In genomic region chr9:110731437-110732028, GRCh38 we compare ENCODE assay signal across 25 cellular contexts.
DNase-seq lines count a peak whose midpoint lies in the region; ATAC-seq, FAIRE-seq and TF ChIP-seq lines count a peak whose summit lies in the region.
"Had no signal": no experiment of that assay in that cellular context is flagged by ENCODE, and none has a peak within 500 bp of the region (broad histone marks: within the 10 kb centered on the region; RNA-seq: fewer than 3 reads in every experiment).

No MANE protein-coding gene starts in this region.

- no peaks in the 10 kb centered on the region for H3F3A ChIP-seq in MM.1S (ENCODE audit: insufficient read depth, low read length)

- no peak for TF ChIP-seq RAD21 in HCT116 (IDR thresholded peaks at IDR 0.05; ENCODE audit: low read depth)

- no peak for TF ChIP-seq EP300 in tibial nerve (IDR thresholded peaks at IDR 0.05)

- H3K27me3 Mint-ChIP-seq in WTC11 (ENCODE audit: low read depth), result no peaks in the 10 kb centered on the region; the same call in 1 of the 2 replicates
- H3K27me3 Mint-ChIP-seq in activated CD4-positive, alpha-beta T cell treated with anti-CD3 and anti-CD28 coated beads for 36 hours, result no peaks in the 10 kb centered on the region
- H3K27me3 Mint-ChIP-seq: CD4-positive, alpha-beta memory T cell; T-cell had no signal

- no peak overlapping the region for H3K4me3 Mint-ChIP-seq in WTC11
- no peak overlapping the region for H3K4me3 Mint-ChIP-seq in activated CD4-positive, alpha-beta T cell treated with anti-CD3 and anti-CD28 coated beads for 36 hours
- H3K4me3 Mint-ChIP-seq: CD4-positive, alpha-beta memory T cell; T-cell had no signal

- H3K4me2 ChIP-seq in HCT116 (ENCODE audit: low read length) (no peak overlapping the region), MM.1S (ENCODE audit: low read depth, low read length) (no peak overlapping the region)

- intact Hi-C loops in HCT116 (cut with micrococcal nuclease), result no loop called here
- intact Hi-C loops in activated CD4-positive, alpha-beta T cell treated with anti-CD3 and anti-CD28 coated beads for 36 hours (cut with DNase I, micrococcal nuclease), result no loop called here

- no peaks in the 10 kb centered on the region for H3K9me3 ChIP-seq in HCT116 (ENCODE audit: control insufficient read depth in 1 of 2, insufficient read depth in 1 of 2, low read depth in 1 of 2, low read length in 2 of 2)
- H3K9me3 ChIP-seq in MM.1S (replicated peaks; ENCODE audit: insufficient read depth, low read length), result no peaks in the 10 kb centered on the region
- peaks cover 0 to 2% (median 0%) of the 10 kb centered on the region in 4 donors for H3K9me3 ChIP-seq in tibial nerve
- H3K9me3 ChIP-seq: Caco-2, HAP-1 had no signal

- H3K27me3 ChIP-seq in HCT116 (ENCODE audit: insufficient read depth, low read length), result no peaks in the 10 kb centered on the region
- no peaks in the 10 kb centered on the region for H3K27me3 ChIP-seq in MM.1S (replicated peaks; ENCODE audit: insufficient read depth, low read length)
- no peaks in the 10 kb centered on the region for H3K27me3 ChIP-seq in tibial nerve
- H3K27me3 ChIP-seq: BLaER1 treated with 17β-estradiol and CSF1 and Interleukin-3, amounts not matched to agents 10 nM and 100 nM had no signal

- H3K27ac Mint-ChIP-seq in WTC11, result no peak overlapping the region
- H3K27ac Mint-ChIP-seq in activated CD4-positive, alpha-beta T cell treated with anti-CD3 and anti-CD28 coated beads for 36 hours, result no peak overlapping the region
- H3K27ac Mint-ChIP-seq: CD4-positive, alpha-beta memory T cell; T-cell had no signal

- CTCF ChIA-PET in HCT116 (lab: Charles Lee), result no interaction called here
- CTCF ChIA-PET in WTC11 (lab: Charles Lee), result no interaction called here
- CTCF ChIA-PET in activated CD4-positive, alpha-beta T cell treated with anti-CD3 and anti-CD28 coated beads for 36 hours (lab: Charles Lee), result no interaction called here

- H2AFZ ChIP-seq in HCT116 (ENCODE audit: low read depth, low read length, poor library complexity, severe bottlenecking), result no peak overlapping the region
- no peak overlapping the region for H2AFZ ChIP-seq in MM.1S (ENCODE audit: low read length)

- H3K4me3 ChIP-seq in AG10803 (ENCODE audit: low read length) (no peak overlapping the region), HCT116 (replicated peaks in 1 of 2; ENCODE audit: low read depth in 1 of 2, low read length in 2 of 2) (no peak overlapping the region), MM.1S (ENCODE audit: low read length) (no peak overlapping the region), tibial nerve (no peak overlapping the region)
- H3K4me3 ChIP-seq: BLaER1 treated with 17β-estradiol and CSF1 and Interleukin-3, amounts not matched to agents 10 nM and 100 nM; HAP-1 had no signal

- 81 to 82% methylated on average over 2 of the region's 2 CpGs for WGBS in tibial nerve, 2 donors

- no peak overlapping the region for H3K27ac ChIP-seq in HCT116 (ENCODE audit: low read depth, low read length)
- no peak overlapping the region for H3K27ac ChIP-seq in MM.1S (ENCODE audit: low read length)
- no peak overlapping the region for H3K27ac ChIP-seq in tibial nerve
- H3K27ac ChIP-seq: BLaER1 treated with 17β-estradiol and CSF1 and Interleukin-3, amounts not matched to agents 10 nM and 100 nM had no signal

- no peak for FAIRE-seq in D721Med (lab: Jason Lieb, UNC)
- FAIRE-seq: GM19239 had no signal

- H3K36me3 ChIP-seq in HCT116 (ENCODE audit: control insufficient read depth in 1 of 2, insufficient read depth in 2 of 2, low read length in 2 of 2) (no peaks in the 10 kb centered on the region), MM.1S (replicated peaks; ENCODE audit: insufficient read depth, low read length) (no peaks in the 10 kb centered on the region), tibial nerve (no peaks in the 10 kb centered on the region)
- H3K36me3 ChIP-seq: BLaER1 treated with 17β-estradiol and CSF1 and Interleukin-3, amounts not matched to agents 10 nM and 100 nM; HAP-1 had no signal

- H3K9ac ChIP-seq in HCT116 (ENCODE audit: low read length) (no peak overlapping the region), MM.1S (ENCODE audit: low read length) (no peak overlapping the region)
- H3K9ac ChIP-seq: BLaER1 treated with 17β-estradiol and CSF1 and Interleukin-3, amounts not matched to agents 10 nM and 100 nM had no signal

- peaks cover 26% of the 10 kb centered on the region for H3K4me1 Mint-ChIP-seq in WTC11
- no peaks in the 10 kb centered on the region for H3K4me1 Mint-ChIP-seq in activated CD4-positive, alpha-beta T cell treated with anti-CD3 and anti-CD28 coated beads for 36 hours
- H3K4me1 Mint-ChIP-seq: CD4-positive, alpha-beta memory T cell; T-cell had no signal

- no peaks in the 10 kb centered on the region for H3K4me1 ChIP-seq in HCT116 (ENCODE audit: control insufficient read depth in 1 of 2, insufficient read depth in 2 of 2, low read length in 2 of 2)
- no peaks in the 10 kb centered on the region for H3K4me1 ChIP-seq in MM.1S (ENCODE audit: low read length)
- H3K4me1 ChIP-seq in tibial nerve, result peaks cover 0 to 5% (median 0%) of the 10 kb centered on the region in 4 donors
- H3K4me1 ChIP-seq: Caco-2, HAP-1 had no signal

- peaks cover 16% of the 10 kb centered on the region for H3K9me3 Mint-ChIP-seq in WTC11
- peaks cover 2% of the 10 kb centered on the region for H3K9me3 Mint-ChIP-seq in activated CD4-positive, alpha-beta T cell treated with anti-CD3 and anti-CD28 coated beads for 36 hours (ENCODE audit: low read depth)

- H3K36me3 Mint-ChIP-seq in WTC11, result no peaks in the 10 kb centered on the region
- H3K36me3 Mint-ChIP-seq in activated CD4-positive, alpha-beta T cell treated with anti-CD3 and anti-CD28 coated beads for 36 hours (ENCODE audit: low read depth), result no peaks in the 10 kb centered on the region
- H3K36me3 Mint-ChIP-seq: CD4-positive, alpha-beta memory T cell; T-cell had no signal

- TF ChIP-seq POLR2A in HCT116 (IDR thresholded peaks at IDR 0.05; ENCODE audit: borderline replicate concordance, extremely low read depth, insufficient read depth, insufficient read length) (no peak), tibial nerve (IDR thresholded peaks at IDR 0.05) (no peak)

- BruUV-seq in HCT116 (replicated peaks; lab: Mats Ljungman, UMichigan), result no TSS peak

- peak; percentile 17 for DNase-seq in AG10803 (ENCODE audit: low read depth)
- DNase-seq in HCT116 (ENCODE audit: low read depth, low spot score), result no peak
- DNase-seq in WTC11 (ENCODE audit: low spot score), result no peak
- peak; percentile 38 for DNase-seq in fibroblast of gingiva (ENCODE audit: low read depth)
- no peak for DNase-seq in activated CD4-positive, alpha-beta T cell treated with anti-CD3 and anti-CD28 coated beads for 36 hours
- no peak for DNase-seq in MM.1S
- no peak for DNase-seq in tibial nerve (ENCODE audit: low spot score in 2 of 2)
- DNase-seq in D721Med (ENCODE audit: insufficient read length, low spot score), result no peak
- DNase-seq: AML-193; Caco-2; CD4-positive, alpha-beta memory T cell; DMS 273 treated with DMSO at 0.1 percent for 48 hours; DND-41; Karpas-422; NCI-H1092 treated with DMSO at 0.1 percent for 48 hours; NCI-H1436; NCI-H187; NCI-H2171 treated with DMSO at 0.1 percent for 48 hours; NCI-H774; RPMI8226; SHP77; T-cell had no signal

- ATAC-seq in HCT116 (peak; percentile 54; the same call in 1 of the 2 replicates), WTC11 (peak; percentile 43; the same call in 1 of the 2 replicates)
- no peak for ATAC-seq in activated CD4-positive, alpha-beta T cell treated with anti-CD3 and anti-CD28 coated beads for 36 hours
- ATAC-seq: T-cell had no signal

- RAD21 ChIA-PET in HCT116 (lab: Charles Lee; ENCODE audit: low non-redundant PET in 1 of 2, low total read pairs in 2 of 2, uncharacterized antibody in 2 of 2, unreplicated experiment in 2 of 2), result interaction anchor here in 1 of 2 experiments (0.6 kb wide), 1 partner anchor 547 kb away, joined by 3 read pairs; no protein-coding TSS in a partner anchor

- no peak; the same call in 1 of the 2 replicates for TF ChIP-seq CTCF in AG10803 (conservative IDR thresholded peaks at IDR 0.05; ENCODE audit: low read length)
- TF ChIP-seq CTCF in HCT116 (IDR thresholded peaks at IDR 0.05 in 2 of 3, conservative IDR thresholded peaks at IDR 0.05 in 1 of 3; ENCODE audit: borderline replicate concordance in 1 of 3, insufficient read depth in 1 of 3, low read depth in 2 of 3, low read length in 2 of 3), result no peak
- TF ChIP-seq CTCF in WTC11 (IDR thresholded peaks at IDR 0.05), result no peak
- TF ChIP-seq CTCF in MM.1S (IDR thresholded peaks at IDR 0.05; ENCODE audit: low read length), result no peak
- TF ChIP-seq CTCF in tibial nerve (IDR thresholded peaks at IDR 0.05), result no peak
- TF ChIP-seq CTCF in D721Med (IDR thresholded peaks at IDR 0.05; ENCODE audit: insufficient read depth, missing control alignments), result no peak

- POLR2A ChIA-PET in HCT116 (lab: Charles Lee) (no interaction called here), WTC11 (lab: Charles Lee) (no interaction called here)
- POLR2A ChIA-PET in activated CD4-positive, alpha-beta T cell treated with anti-CD3 and anti-CD28 coated beads for 36 hours (lab: Charles Lee), result no interaction called here

- H4K20me1 ChIP-seq in HCT116 (ENCODE audit: insufficient read depth), result no peaks in the 10 kb centered on the region
- H4K20me1 ChIP-seq in MM.1S (ENCODE audit: insufficient read depth, low read length), result no peaks in the 10 kb centered on the region
- H4K20me1 ChIP-seq: BLaER1 treated with 17β-estradiol and CSF1 and Interleukin-3, amounts not matched to agents 10 nM and 100 nM had no signal

- H3K9me2 ChIP-seq in HCT116 (ENCODE audit: insufficient read depth) (no peaks in the 10 kb centered on the region), MM.1S (replicated peaks; ENCODE audit: insufficient read depth, low read length) (no peaks in the 10 kb centered on the region)

- H3K79me2 ChIP-seq in HCT116 (ENCODE audit: insufficient read depth, low read length) (no peaks in the 10 kb centered on the region), MM.1S (ENCODE audit: low read length) (no peaks in the 10 kb centered on the region)

TF ChIP-seq in HCT116, 20 proteins besides CTCF, POLR2A, EP300 and RAD21 (continues in another document):
- TF ChIP-seq SP1 (IDR thresholded peaks at IDR 0.05; ENCODE audit: low read depth) (no peak), EGR1 (IDR thresholded peaks at IDR 0.05; ENCODE audit: low read depth) (no peak), CEBPB (IDR thresholded peaks at IDR 0.05; ENCODE audit: low read depth) (no peak), FOSL1 (IDR thresholded peaks at IDR 0.05; ENCODE audit: low read depth) (no peak), SIN3A (IDR thresholded peaks at IDR 0.05; ENCODE audit: low read depth) (no peak)

TF ChIP-seq in WTC11, 78 proteins besides CTCF, POLR2A, EP300 and RAD21 (continues in another document):
- TF ChIP-seq ZNF671 (CRISPR knock-in tag; IDR thresholded peaks at IDR 0.05), result no peak

Comparison
In these comparisons a context has a peak if more than half of its experiments do, and no peak if none do; other contexts are left out.
1. DNase-seq: peak in AG10803 (single experiment) and fibroblast of gingiva (single experiment); none in HCT116 (single experiment), WTC11 (single experiment), activated CD4-positive, alpha-beta T cell treated with anti-CD3 and anti-CD28 coated beads for 36 hours (single experiment), MM.1S (single experiment), tibial nerve (0 of 2) and D721Med (single experiment).